ENCODE assay signal across 24 cellular contexts in the genomic region with DNA sequence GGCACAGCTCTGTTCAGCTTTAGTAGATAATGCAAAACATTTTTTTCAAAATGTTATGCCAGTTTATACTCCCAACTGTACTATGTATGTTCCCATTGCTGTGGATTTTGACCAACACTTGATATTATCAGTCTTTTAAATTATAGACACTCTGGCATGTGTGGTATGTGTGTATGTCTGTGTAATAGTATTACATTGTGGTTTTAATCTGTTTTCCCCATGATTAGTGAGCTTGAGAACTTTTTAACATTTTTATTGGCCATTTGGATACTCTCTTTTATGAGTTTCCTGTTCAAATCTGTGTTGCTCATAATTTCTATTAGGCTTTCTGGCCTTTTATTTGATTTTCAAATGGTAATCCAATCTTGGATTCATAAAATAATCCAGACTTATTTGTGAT.
"Had no signal": no experiment of that assay in that cellular context is flagged by ENCODE, and none has a peak within 500 bp of the region (broad histone marks: within the 10 kb centered on the region; RNA-seq: fewer than 3 reads in every experiment).

No MANE protein-coding gene starts in this region.

- H3K4me3 ChIP-seq: left ventricle myocardium inferior, lung, ovary, right atrium auricular region, right lobe of liver, skin epidermis, stomach, testis, thyroid gland, transverse colon, upper lobe of left lung, vagina had no signal

- H3K36me3 Mint-ChIP-seq: mesothelial cell of epicardium, naive B cell, natural killer cell had no signal

- H3K27ac ChIP-seq: left ventricle myocardium inferior, ovary, right atrium auricular region, right lobe of liver, skin epidermis, stomach, testis, thyroid gland, transverse colon, upper lobe of left lung, vagina had no signal

- DNase-seq: islet precursor cell; left ventricle myocardium inferior; mesendoderm; naive B cell; natural killer cell; ovary; right lobe of liver; stimulated activated CD4-positive, alpha-beta T cell treated with anti-CD3 and anti-CD28 coated beads, Interleukin-12 subunit alpha, Interleukin-12 subunit beta, amount 100 ng/mL, for 4 hours; stimulated activated CD4-positive, alpha-beta T cell treated with anti-CD3 and anti-CD28 coated beads, Interleukin-15, amount 100 ng/mL, for 24 hours; stimulated activated CD4-positive, alpha-beta T cell treated with anti-CD3 and anti-CD28 coated beads, Interleukin-2, amount 100 ng/mL, for 24 hours; stimulated activated CD4-positive, alpha-beta T cell treated with anti-CD3 and anti-CD28 coated beads, Interleukin-4, amount 100 ng/mL, for 1 hour; stimulated activated naive B cell treated with anti-CD40 and anti-IgM and Interleukin-4, amounts not matched to agents 10 μg/mL and 1 μg/mL and 100 μg/mL, for 72 hours; stimulated activated naive CD8-positive, alpha-beta T cell treated with anti-CD3 and anti-CD28 coated beads, Interleukin-15, Interleukin-2, amounts not matched to agents 100 U/mL and 50 U/mL, for 24 hours; stomach; testis; thyroid gland; transverse colon; upper lobe of left lung had no signal

- H3K27me3 ChIP-seq: ovary, right atrium auricular region, right lobe of liver, stomach, testis, thyroid gland, transverse colon, upper lobe of left lung, vagina had no signal

- H3K9me3 Mint-ChIP-seq: natural killer cell; stimulated activated naive B cell treated with anti-CD40 and anti-IgM and Interleukin-4, amounts not matched to agents 10 μg/mL and 1 μg/mL and 100 μg/mL, for 72 hours had no signal

- H3K36me3 ChIP-seq: left ventricle myocardium inferior, ovary, right atrium auricular region, right lobe of liver, stomach, thyroid gland, transverse colon, upper lobe of left lung, vagina had no signal

- H3K27ac Mint-ChIP-seq: mesothelial cell of epicardium; natural killer cell; progenitor cell of endocrine pancreas; stimulated activated naive B cell treated with anti-CD40 and anti-IgM and Interleukin-4, amounts not matched to agents 10 μg/mL and 1 μg/mL and 100 μg/mL, for 72 hours had no signal

- H3K9me3 ChIP-seq: ovary, right atrium auricular region, right lobe of liver, stomach, testis, thyroid gland, transverse colon, upper lobe of left lung, vagina had no signal

- H3K4me3 Mint-ChIP-seq: mesothelial cell of epicardium; naive B cell; natural killer cell; stimulated activated naive B cell treated with anti-CD40 and anti-IgM and Interleukin-4, amounts not matched to agents 10 μg/mL and 1 μg/mL and 100 μg/mL, for 72 hours had no signal
